Comparison of ENCODE assay signal across 1 cellular context in the genomic region with DNA sequence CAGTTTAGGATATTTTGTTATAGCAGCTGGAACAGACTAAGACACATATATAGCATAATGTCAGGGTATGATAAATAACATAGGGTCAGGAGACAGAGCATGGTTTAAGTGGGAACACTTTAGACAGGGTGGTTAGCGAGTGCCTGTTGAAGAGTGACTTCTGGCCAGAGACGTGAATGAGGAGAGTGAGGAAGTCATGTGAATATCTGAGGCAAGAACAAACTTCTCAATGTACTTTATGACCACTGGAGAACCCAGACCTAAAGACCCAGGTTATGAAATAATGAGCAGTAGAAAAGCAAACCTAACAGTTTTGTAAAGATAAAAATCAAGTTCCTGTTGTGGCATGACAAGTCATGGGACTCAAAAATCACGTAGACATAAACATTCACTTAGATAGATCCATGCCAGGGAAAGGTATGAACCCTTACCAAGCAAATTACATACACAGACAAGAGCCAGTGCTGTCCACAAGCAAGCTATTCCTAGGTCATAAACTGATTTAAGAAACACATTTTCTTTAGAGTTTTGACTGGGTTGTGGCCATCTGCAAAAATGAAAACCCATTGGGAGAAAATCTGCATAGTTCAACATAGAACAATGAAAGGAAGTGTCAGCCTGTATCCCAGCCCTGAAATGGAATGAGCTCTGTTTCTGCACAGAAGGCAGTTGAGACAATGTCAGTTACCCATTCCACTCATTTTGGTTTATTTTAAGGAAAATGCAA.
TF ChIP-seq lines count a peak whose summit lies in the region.

No MANE protein-coding gene starts in this region.

TF ChIP-seq in IMR-90, 13 proteins besides CTCF, POLR2A, EP300 and RAD21:
- no peak for TF ChIP-seq BHLHE40 (IDR thresholded peaks at IDR 0.05; ENCODE audit: low read depth, low read length)
- TF ChIP-seq RFX5 (IDR thresholded peaks at IDR 0.05; ENCODE audit: low read depth, low read length) = no peak
- TF ChIP-seq, protein P1, sequence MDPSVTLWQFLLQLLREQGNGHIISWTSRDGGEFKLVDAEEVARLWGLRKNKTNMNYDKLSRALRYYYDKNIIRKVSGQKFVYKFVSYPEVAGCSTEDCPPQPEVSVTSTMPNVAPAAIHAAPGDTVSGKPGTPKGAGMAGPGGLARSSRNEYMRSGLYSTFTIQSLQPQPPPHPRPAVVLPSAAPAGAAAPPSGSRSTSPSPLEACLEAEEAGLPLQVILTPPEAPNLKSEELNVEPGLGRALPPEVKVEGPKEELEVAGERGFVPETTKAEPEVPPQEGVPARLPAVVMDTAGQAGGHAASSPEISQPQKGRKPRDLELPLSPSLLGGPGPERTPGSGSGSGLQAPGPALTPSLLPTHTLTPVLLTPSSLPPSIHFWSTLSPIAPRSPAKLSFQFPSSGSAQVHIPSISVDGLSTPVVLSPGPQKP (IDR thresholded peaks at IDR 0.05; ENCODE audit: borderline replicate concordance, low read depth, low read length) = no peak
- no peak for TF ChIP-seq NFE2L2 (IDR thresholded peaks at IDR 0.05; ENCODE audit: low read depth, low read length)
- TF ChIP-seq SMC3 (IDR thresholded peaks at IDR 0.05; ENCODE audit: low read depth, low read length) = no peak
- no peak for TF ChIP-seq MXI1 (IDR thresholded peaks at IDR 0.05; ENCODE audit: borderline replicate concordance, low read depth, low read length)
- TF ChIP-seq CHD1 (IDR thresholded peaks at IDR 0.05; ENCODE audit: low read depth, low read length) = no peak
- no peak for TF ChIP-seq CEBPB (IDR thresholded peaks at IDR 0.05; ENCODE audit: low read depth, low read length)
- no peak for TF ChIP-seq MAZ (IDR thresholded peaks at IDR 0.05; ENCODE audit: borderline replicate concordance, low read depth, low read length)
